In genomic region chr7:46480619-46481018, GRCh38 we compare ENCODE assay signal across 6 cellular contexts.
"Had no signal": no experiment of that assay in that cellular context is flagged by ENCODE, and none has a peak within 500 bp of the region (broad histone marks: within the 10 kb centered on the region; RNA-seq: fewer than 3 reads in every experiment).

No MANE protein-coding gene starts in this region.

- H3K4me3 ChIP-seq: GM23338 had no signal

- ATAC-seq: GM23338 had no signal

- H3K4me2 ChIP-seq: GM23338 had no signal

- DNase-seq: H9, HCEC 1CT had no signal

- H2AFZ ChIP-seq: GM23338 had no signal

- FAIRE-seq: H1, H54, HTR-8/SVneo had no signal
